Comparison of ENCODE assay signal across 9 cellular contexts in the genomic region with DNA sequence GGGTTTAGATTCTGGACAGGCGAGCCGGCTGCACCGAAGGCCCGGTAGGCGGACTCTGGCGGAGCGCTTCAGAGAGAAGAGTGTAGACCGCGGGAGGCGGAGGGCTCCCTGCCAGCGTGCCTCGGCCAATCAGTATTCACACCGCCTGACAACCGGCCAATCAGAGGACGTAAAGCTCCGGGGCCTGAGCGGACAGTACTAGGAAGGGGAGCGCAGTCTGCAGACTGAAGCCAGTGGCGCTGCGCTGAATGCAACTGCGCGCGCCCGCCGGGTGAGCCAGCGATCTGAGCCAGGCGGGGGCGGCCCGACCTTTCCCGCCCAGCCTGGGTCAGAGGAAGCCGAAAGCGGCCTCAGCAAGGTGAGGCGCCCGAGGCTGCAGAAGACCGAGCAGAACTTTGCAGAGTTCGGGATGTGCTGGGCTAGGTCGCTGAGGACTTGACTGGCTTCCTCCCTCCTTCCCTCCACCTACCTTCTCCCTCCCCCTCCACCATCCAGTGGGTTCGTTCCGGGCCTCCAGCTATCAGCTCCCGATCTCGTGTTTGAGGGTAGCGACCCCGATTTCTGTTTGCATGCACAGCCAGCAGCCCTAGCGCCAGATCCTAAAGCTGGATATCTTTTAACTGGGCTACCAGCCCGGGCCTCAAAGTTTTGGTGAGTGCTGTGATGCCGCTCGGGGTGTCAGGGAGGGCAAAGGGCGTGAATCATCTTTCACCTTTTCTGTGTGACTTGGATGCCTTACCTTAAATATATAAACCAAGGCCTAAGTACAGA. TPM values are rescaled to one million over a fixed set of nuclear protein-coding genes. Genes with fewer than 3 reads are reported as not detected.
A peak's percentile ranks its signal among the peaks of the same experiment; 100 is the strongest.
DNase-seq lines count a peak whose midpoint lies in the region; FAIRE-seq and TF ChIP-seq lines count a peak whose summit lies in the region.
"Had no signal": no experiment of that assay in that cellular context is flagged by ENCODE, and none has a peak within 500 bp of the region (broad histone marks: within the 10 kb centered on the region; RNA-seq: fewer than 3 reads in every experiment).

A gene (plus strand): TSS at position 233 of the 771 bp plus-strand sequence. CDS start 1,257 bp downstream, outside the sequence.

- H3K36me3 ChIP-seq in testis (ENCODE audit: low read depth, missing control alignments), result no peaks in the 10 kb centered on the region

- 2 to 6% methylated on average over 25 to 48 of the region's 48 CpGs for WGBS in testis, 2 donors

- DNase-seq in activated effector memory CD4-positive, alpha-beta T cell treated with anti-CD3 and anti-CD28 coated beads, Interleukin-2, amount 50 U/mL, for 16 hours, result peak; percentile 65
- DNase-seq in activated effector memory CD4-positive, alpha-beta T cell treated with Interleukin-2 at 50 U/mL for 16 hours, result no peak
- peak; percentile 47 for DNase-seq in HuH-7.5 (ENCODE audit: low spot score)
- peak; percentile 60 for DNase-seq in T-helper 2 cell treated with Interferon-gamma antibody and Interleukin-4, amounts not matched to agents 5 μg/mL and 100 μg/mL, for 36 hours (ENCODE audit: low spot score)
- peak; percentile 15 for DNase-seq in epithelial cell of proximal tubule (ENCODE audit: low read depth)
- peak; percentile 94 for DNase-seq in medulla oblongata (ENCODE audit: extremely low spot score)
- DNase-seq in testis, result peak; percentile 93
- no peak for DNase-seq in H54 (ENCODE audit: insufficient read length, low spot score)

- H3K4me3 ChIP-seq in epithelial cell of proximal tubule (ENCODE audit: low read depth, low read length), result no peak within 1 kb of the TSS
- peak within 1 kb of the TSS in 1 of 2 donors; percentile 38 for H3K4me3 ChIP-seq in testis

- peaks cover 91% of the 10 kb centered on the region for H3K27me3 Mint-ChIP-seq in T-helper 2 cell treated with Interferon-gamma antibody and Interleukin-4, amounts not matched to agents 5 μg/mL and 100 μg/mL, for 36 hours (ENCODE audit: low read depth)

- peaks cover 9% of the 10 kb centered on the region for H3K9me3 Mint-ChIP-seq in T-helper 2 cell treated with Interferon-gamma antibody and Interleukin-4, amounts not matched to agents 5 μg/mL and 100 μg/mL, for 36 hours

- H3K36me3 Mint-ChIP-seq in T-helper 2 cell treated with Interferon-gamma antibody and Interleukin-4, amounts not matched to agents 5 μg/mL and 100 μg/mL, for 36 hours (ENCODE audit: low read depth), result peaks cover 13% of the 10 kb centered on the region

- intact Hi-C loops in testis (cut with DNase I; ENCODE audit: low total_unique reads), result no loop called here

- no peaks in the 10 kb centered on the region for H3K9me3 ChIP-seq in testis

- no peak for FAIRE-seq in H54 (lab: Jason Lieb, UNC)
- FAIRE-seq: G401.6 had no signal

- H3K27ac ChIP-seq in testis, result no peak within 1 kb of the TSS

- H3K4me1 Mint-ChIP-seq in T-helper 2 cell treated with Interferon-gamma antibody and Interleukin-4, amounts not matched to agents 5 μg/mL and 100 μg/mL, for 36 hours (ENCODE audit: low read depth), result peaks cover 25% of the 10 kb centered on the region

- peak within 1 kb of the TSS; percentile 60 for H3K27ac Mint-ChIP-seq in T-helper 2 cell treated with Interferon-gamma antibody and Interleukin-4, amounts not matched to agents 5 μg/mL and 100 μg/mL, for 36 hours

- no peaks in the 10 kb centered on the region for H3K27me3 ChIP-seq in testis

- peak within 1 kb of the TSS; percentile 73 for H3K4me3 Mint-ChIP-seq in T-helper 2 cell treated with Interferon-gamma antibody and Interleukin-4, amounts not matched to agents 5 μg/mL and 100 μg/mL, for 36 hours

- peaks cover 13% of the 10 kb centered on the region for H3K4me1 ChIP-seq in testis

- no peak for TF ChIP-seq POLR2A in testis (IDR thresholded peaks at IDR 0.05)
- TF ChIP-seq POLR2A in H54 (IDR thresholded peaks at IDR 0.05; ENCODE audit: low read depth, low read length), result no peak

- TF ChIP-seq CTCF in epithelial cell of proximal tubule (conservative IDR thresholded peaks at IDR 0.05; ENCODE audit: low read depth, low read length) (no peak), testis (IDR thresholded peaks at IDR 0.05) (no peak)

RNA-seq across cellular contexts. Expression of the gene that starts here (rescaled TPM):
- total RNA-seq in epithelial cell of proximal tubule (0.35 TPM in 1 of 2 replicates, not detected in the other), testis (1 to 10 TPM; 1.7 to 4.6 TPM)
- polyA plus RNA-seq in testis (ENCODE audit: insufficient read depth, low read depth, low replicate concordance), result 2.1 TPM

Comparison
In these comparisons a context has a peak if more than half of its experiments do, and no peak if none do; other contexts are left out.
1. DNase-seq: peak in activated effector memory CD4-positive, alpha-beta T cell treated with anti-CD3 and anti-CD28 coated beads, Interleukin-2, amount 50 U/mL, for 16 hours (single experiment), HuH-7.5 (single experiment), T-helper 2 cell treated with Interferon-gamma antibody and Interleukin-4, amounts not matched to agents 5 μg/mL and 100 μg/mL, for 36 hours (single experiment), medulla oblongata (single experiment) and testis (single experiment); none in activated effector memory CD4-positive, alpha-beta T cell treated with Interleukin-2 at 50 U/mL for 16 hours (single experiment) and H54 (single experiment).
2. Peak in DNase-seq in epithelial cell of proximal tubule; RNA of the gene not detected or under 1 TPM.